ENCODE assay signal across 7 cellular contexts in the genomic region with DNA sequence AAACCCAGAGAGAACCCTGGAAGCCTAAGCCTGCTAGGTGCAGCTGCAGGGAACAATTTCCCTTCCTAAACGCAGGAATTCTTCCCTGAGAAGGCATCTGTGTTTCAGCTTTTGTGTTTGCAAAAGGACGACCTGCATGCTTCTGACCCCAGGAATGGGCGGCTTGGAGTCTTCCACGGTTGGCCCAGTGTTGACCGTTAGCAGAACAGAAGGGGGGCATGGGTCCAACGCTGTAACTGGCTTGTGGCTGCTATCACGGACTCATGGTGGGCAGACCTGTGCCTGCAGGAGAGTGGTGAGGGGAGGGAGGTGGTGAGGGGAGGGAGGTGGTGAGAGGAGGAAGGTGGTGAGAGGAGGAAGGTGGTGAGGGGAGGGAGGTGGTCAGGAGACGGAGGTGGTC.
"Had no signal": no experiment of that assay in that cellular context is flagged by ENCODE, and none has a peak within 500 bp of the region (broad histone marks: within the 10 kb centered on the region; RNA-seq: fewer than 3 reads in every experiment).

No MANE protein-coding gene starts in this region.

- H3K9me3 Mint-ChIP-seq: H9 had no signal

- H3K4me3 ChIP-seq: K562 had no signal

- DNase-seq: GOT3, H9, HCEC 1CT, IMR-90, KG1 had no signal

- H3K4me3 Mint-ChIP-seq: H9 had no signal

- FAIRE-seq: HTR-8/SVneo, K562 had no signal
